Comparison of ENCODE assay signal across 31 cellular contexts in genomic region chr1:14737561-14738094, GRCh38.
DNase-seq lines count a peak whose midpoint lies in the region; ATAC-seq, FAIRE-seq and TF ChIP-seq lines count a peak whose summit lies in the region.
"Had no signal": no experiment of that assay in that cellular context is flagged by ENCODE, and none has a peak within 500 bp of the region (broad histone marks: within the 10 kb centered on the region; RNA-seq: fewer than 3 reads in every experiment).

No MANE protein-coding gene starts in this region.

- H2BK5ac ChIP-seq in H1 (ENCODE audit: low read depth, low read length), result no peak overlapping the region

- H3K4me3 Mint-ChIP-seq in type B pancreatic cell, result no peak overlapping the region
- H3K4me3 Mint-ChIP-seq: activated CD8-positive, alpha-beta memory T cell treated with anti-CD3 and anti-CD28 coated beads, Interleukin-2, amount 10 ng/mL, durations not matched to agents 7 days and 5 days; activated naive CD4-positive, alpha-beta T cell treated with anti-CD3 and anti-CD28 coated beads, Interleukin-2, amount 10 ng/mL, durations not matched to agents 7 days and 5 days; CD4-positive, alpha-beta memory T cell; H9; natural killer cell; stimulated activated naive CD8-positive, alpha-beta T cell treated with anti-CD3 and anti-CD28 coated beads, Interleukin-15, Interleukin-2, amounts not matched to agents 100 ng/mL and 50 ng/mL, for 24 hours had no signal

- ATAC-seq in Right ventricle myocardium inferior, result no peak
- ATAC-seq: activated CD8-positive, alpha-beta memory T cell treated with anti-CD3 and anti-CD28 coated beads, Interleukin-2, amount 10 ng/mL, durations not matched to agents 7 days and 5 days; natural killer cell had no signal

- TF ChIP-seq POLR2A in H1 (IDR thresholded peaks at IDR 0.05; ENCODE audit: control extremely low read depth in 1 of 2, low read depth in 2 of 2, low read length in 2 of 2), result no peak

- H3K23ac ChIP-seq in H1 (ENCODE audit: insufficient read length), result no peak overlapping the region

- H2BK15ac ChIP-seq in H1 (ENCODE audit: low read length), result 0 out of 2 replicates have a peak overlapping the region, but pooled peaks have one; percentile 61

- H3K23me2 ChIP-seq in H1 (ENCODE audit: low read depth, low read length), result peaks cover 1% of the 10 kb centered on the region; the same call in 1 of the 2 replicates

- peak overlapping the region in 8 of 11 experiments; percentile 50 to 82 (median 72); a peak in 16 of 22 replicates for H3K4me2 ChIP-seq in BLaER1 treated with 17β-estradiol and CSF1 and Interleukin-3, amounts not matched to agents 10 nM and 100 nM
- no peak overlapping the region for H3K4me2 ChIP-seq in H1 (ENCODE audit: insufficient read depth in 1 of 2, low read depth in 2 of 2, low read length in 2 of 2)

- H2AFZ ChIP-seq in H1 (ENCODE audit: low read length), result no peak overlapping the region

- DNase-seq in DMS 273 (lab: John Stamatoyannopoulos, UW; ENCODE audit: unreplicated experiment) (peak; percentile 17), DMS 273 treated with DMSO at 0.1 percent for 48 hours (lab: John Stamatoyannopoulos, UW) (no peak), NCI-H69 (lab: John Stamatoyannopoulos, UW) (peak; percentile 63), H1 (ENCODE audit: low read depth in 1 of 2, low spot score in 2 of 2) (no peak), type B pancreatic cell (ENCODE audit: extremely low spot score, unreplicated experiment) (no peak), Right ventricle myocardium inferior (ENCODE audit: missing footprints) (no peak)
- DNase-seq in activated naive CD4-positive, alpha-beta T cell (lab: John Stamatoyannopoulos, UW), result no peak
- DNase-seq: activated CD4-positive, CD25-positive, alpha-beta regulatory T cell; activated CD8-positive, alpha-beta memory T cell treated with anti-CD3 and anti-CD28 coated beads, Interleukin-2, amount 10 ng/mL, durations not matched to agents 7 days and 5 days; activated naive CD4-positive, alpha-beta T cell treated with anti-CD3 and anti-CD28 coated beads, Interleukin-2, amount 10 ng/mL, durations not matched to agents 7 days and 5 days; activated T-cell treated with anti-CD3 and anti-CD28 coated beads, Interleukin-2, amount 50 U/mL, for 48 hours; amniotic stem cell; CD4-positive, alpha-beta memory T cell; effector CD4-positive, alpha-beta T cell; glutamatergic neuron; H9; IMR-90; kidney; midbrain; natural killer cell; NCI-H1694; NCI-H526 treated with DMSO at 0.1 percent for 48 hours; OCI-M1; Right ventricle myocardium superior; T-helper 9 cell had no signal

- H3K9me3 Mint-ChIP-seq in type B pancreatic cell, result no peaks in the 10 kb centered on the region
- H3K9me3 Mint-ChIP-seq: activated naive CD4-positive, alpha-beta T cell treated with anti-CD3 and anti-CD28 coated beads, Interleukin-2, amount 10 ng/mL, durations not matched to agents 7 days and 5 days; H9; natural killer cell; stimulated activated naive CD8-positive, alpha-beta T cell treated with anti-CD3 and anti-CD28 coated beads, Interleukin-15, Interleukin-2, amounts not matched to agents 100 ng/mL and 50 ng/mL, for 24 hours had no signal

- H3K27me3 Mint-ChIP-seq in type B pancreatic cell, result no peaks in the 10 kb centered on the region

- H3K14ac ChIP-seq in H1 (ENCODE audit: insufficient read length), result no peak overlapping the region

- no peak overlapping the region for H2BK20ac ChIP-seq in H1 (ENCODE audit: low read length)

- H3K9me3 ChIP-seq in BLaER1 treated with 17β-estradiol and CSF1 and Interleukin-3, amounts not matched to agents 10 nM and 100 nM (replicated peaks in 1 of 11), result no peaks in the 10 kb centered on the region
- H3K9me3 ChIP-seq in H1 (ENCODE audit: insufficient read depth in 2 of 2, low read depth in 1 of 2, low read length in 1 of 2), result no peaks in the 10 kb centered on the region

- 85% methylated on average over 6 of the region's 6 CpGs; no CpG with 5 or more reads in 1 of the 2 experiments for WGBS in H1 (ENCODE audit: extremely low coverage in 1 of 2, insufficient coverage in 1 of 2, insufficient read length in 1 of 2, insufficient replicate concordance in 2 of 2, low coverage in 1 of 2, low lambda C conversion rate in 2 of 2, missing lambda C conversion rate in 1 of 2), 2 experiments

- H4K91ac ChIP-seq in H1 (replicated peaks; ENCODE audit: insufficient read length, low read length), result no peak overlapping the region

- H3K9ac ChIP-seq in BLaER1 treated with 17β-estradiol and CSF1 and Interleukin-3, amounts not matched to agents 10 nM and 100 nM, result no peak overlapping the region
- no peak overlapping the region for H3K9ac ChIP-seq in H1 (replicated peaks in 1 of 4; ENCODE audit: extremely low read depth in 1 of 4, low read depth in 3 of 4, low read length in 3 of 4)

- no peaks in the 10 kb centered on the region for H3K36me3 Mint-ChIP-seq in type B pancreatic cell
- H3K36me3 Mint-ChIP-seq: activated CD8-positive, alpha-beta memory T cell treated with anti-CD3 and anti-CD28 coated beads, Interleukin-2, amount 10 ng/mL, durations not matched to agents 7 days and 5 days; activated naive CD4-positive, alpha-beta T cell treated with anti-CD3 and anti-CD28 coated beads, Interleukin-2, amount 10 ng/mL, durations not matched to agents 7 days and 5 days; CD4-positive, alpha-beta memory T cell; natural killer cell had no signal

- H3K4me1 Mint-ChIP-seq in type B pancreatic cell (ENCODE audit: unreplicated experiment), result peaks cover 62% of the 10 kb centered on the region
- H3K4me1 Mint-ChIP-seq: activated CD8-positive, alpha-beta memory T cell treated with anti-CD3 and anti-CD28 coated beads, Interleukin-2, amount 10 ng/mL, durations not matched to agents 7 days and 5 days; activated naive CD4-positive, alpha-beta T cell treated with anti-CD3 and anti-CD28 coated beads, Interleukin-2, amount 10 ng/mL, durations not matched to agents 7 days and 5 days; CD4-positive, alpha-beta memory T cell; natural killer cell had no signal

- intact Hi-C loops in Right ventricle myocardium inferior (cut with DNase I), result no loop called here

- no peaks in the 10 kb centered on the region for H3K79me2 ChIP-seq in H1 (ENCODE audit: control insufficient read depth in 1 of 2, insufficient read depth in 2 of 2, low read length in 2 of 2)

- peak overlapping the region; percentile 18 for H2BK120ac ChIP-seq in H1 (replicated peaks; ENCODE audit: low read depth, low read length)

- no peak overlapping the region for H3K18ac ChIP-seq in H1 (ENCODE audit: extremely low read depth, low read length)

- H3K79me1 ChIP-seq in H1 (ENCODE audit: low read depth, low read length), result no peaks in the 10 kb centered on the region; the same call in 1 of the 2 replicates

- H3K4ac ChIP-seq in H1 (replicated peaks; ENCODE audit: insufficient read length, low read depth, low read length), result no peak overlapping the region

- H2AK5ac ChIP-seq in H1 (ENCODE audit: low read depth, low read length), result peak overlapping the region; percentile 48; the same call in 1 of the 2 replicates

- H3K27me3 ChIP-seq in BLaER1 treated with 17β-estradiol and CSF1 and Interleukin-3, amounts not matched to agents 10 nM and 100 nM, result peaks cover 0 to 42% (median 0%) of the 10 kb centered on the region in 11 experiments; a peak in 5 of 22 replicates
- H3K27me3 ChIP-seq in H1 (replicated peaks in 1 of 4; ENCODE audit: control insufficient read depth in 3 of 4, extremely low read depth in 1 of 4, insufficient read depth in 3 of 4, low read length in 3 of 4), result peaks cover 0 to 19% (median 14%) of the 10 kb centered on the region in 4 experiments; a peak in 6 of 7 replicates

- no peaks in the 10 kb centered on the region for H4K20me1 ChIP-seq in BLaER1 treated with 17β-estradiol and CSF1 and Interleukin-3, amounts not matched to agents 10 nM and 100 nM
- H4K20me1 ChIP-seq in H1 (replicated peaks in 1 of 2; ENCODE audit: control insufficient read depth in 1 of 2, insufficient read depth in 2 of 2, low read length in 2 of 2), result peaks cover 0 to 3% of the 10 kb centered on the region in 2 experiments

- no peak for TF ChIP-seq RAD21 in H1 (IDR thresholded peaks at IDR 0.05 in 1 of 2, conservative IDR thresholded peaks at IDR 0.05 in 1 of 2; ENCODE audit: low read depth in 2 of 2, low read length in 2 of 2)

- no peak overlapping the region for H3K27ac Mint-ChIP-seq in type B pancreatic cell
- H3K27ac Mint-ChIP-seq: activated CD8-positive, alpha-beta memory T cell treated with anti-CD3 and anti-CD28 coated beads, Interleukin-2, amount 10 ng/mL, durations not matched to agents 7 days and 5 days; activated naive CD4-positive, alpha-beta T cell treated with anti-CD3 and anti-CD28 coated beads, Interleukin-2, amount 10 ng/mL, durations not matched to agents 7 days and 5 days; H9; natural killer cell; stimulated activated naive CD8-positive, alpha-beta T cell treated with anti-CD3 and anti-CD28 coated beads, Interleukin-15, Interleukin-2, amounts not matched to agents 100 ng/mL and 50 ng/mL, for 24 hours had no signal

- H4K5ac ChIP-seq in H1 (ENCODE audit: insufficient read length, low read depth, low read length), result no peak overlapping the region

- no peaks in the 10 kb centered on the region for H3K36me3 ChIP-seq in BLaER1 treated with 17β-estradiol and CSF1 and Interleukin-3, amounts not matched to agents 10 nM and 100 nM
- no peaks in the 10 kb centered on the region for H3K36me3 ChIP-seq in H1 (ENCODE audit: control insufficient read depth in 2 of 4, insufficient read depth in 4 of 4, low read length in 3 of 4)

- CTCF ChIA-PET in H1 (lab: Charles Lee; ENCODE audit: partially characterized antibody), result interaction anchor here (1.0 to 2.2 kb wide), 6 partner anchors 31 to 309 kb away, joined by 3 to 11 read pairs (median 4); no protein-coding TSS in a partner anchor

- no peak for FAIRE-seq in H1 (lab: Jason Lieb, UNC)
- FAIRE-seq: colon, G401.6, kidney had no signal

- H3K56ac ChIP-seq in H1 (replicated peaks; ENCODE audit: insufficient read length, low read depth, low read length), result no peak overlapping the region

- POLR2A ChIA-PET in H1 (lab: Charles Lee; ENCODE audit: partially characterized antibody), result no interaction called here

- no peak overlapping the region for H3K27ac ChIP-seq in BLaER1 treated with 17β-estradiol and CSF1 and Interleukin-3, amounts not matched to agents 10 nM and 100 nM
- no peak overlapping the region for H3K27ac ChIP-seq in H1 (ENCODE audit: low read depth, low read length)
- H3K27ac ChIP-seq: 22Rv1, epithelial cell of prostate had no signal

- H2BK12ac ChIP-seq in H1 (ENCODE audit: low read depth, low read length), result peak overlapping the region; percentile 54; the same call in 1 of the 2 replicates

- H4K8ac ChIP-seq in H1 (ENCODE audit: extremely low read depth, insufficient read depth, low read length), result no peak overlapping the region

- TF ChIP-seq EP300 in H1 (IDR thresholded peaks at IDR 0.05; ENCODE audit: borderline replicate concordance in 1 of 2, low read depth in 2 of 2, low read length in 2 of 2), result no peak

- TF ChIP-seq CTCF in H1 (IDR thresholded peaks at IDR 0.05; ENCODE audit: control extremely low read depth in 1 of 3, insufficient read depth in 1 of 3, low read depth in 1 of 3, low read length in 3 of 3) (no peak), type B pancreatic cell (conservative IDR thresholded peaks at IDR 0.05) (no peak)

- peaks cover 36 to 97% (median 86%) of the 10 kb centered on the region in 10 experiments for H3K4me1 ChIP-seq in BLaER1 treated with 17β-estradiol and CSF1 and Interleukin-3, amounts not matched to agents 10 nM and 100 nM
- H3K4me1 ChIP-seq in H1 (replicated peaks in 1 of 4; ENCODE audit: control insufficient read depth in 3 of 4, insufficient read depth in 4 of 4, low read length in 3 of 4), result peaks cover 24 to 37% (median 29%) of the 10 kb centered on the region in 4 experiments

- H3K4me3 ChIP-seq in BLaER1 treated with 17β-estradiol and CSF1 and Interleukin-3, amounts not matched to agents 10 nM and 100 nM, result no peak overlapping the region
- H3K4me3 ChIP-seq in H1 (ENCODE audit: extremely low read depth in 1 of 4, insufficient read depth in 2 of 4, low read depth in 3 of 4, low read length in 4 of 4), result no peak overlapping the region

Comparison
In these comparisons a context has a peak if more than half of its experiments do, and no peak if none do; other contexts are left out.
1. DNase-seq: peak in DMS 273 (single experiment) and NCI-H69 (single experiment); none in DMS 273 treated with DMSO at 0.1 percent for 48 hours (single experiment), H1 (0 of 2), activated naive CD4-positive, alpha-beta T cell (0 of 4), type B pancreatic cell (single experiment) and Right ventricle myocardium inferior (single experiment).
2. H3K4me2 ChIP-seq: peak in BLaER1 treated with 17β-estradiol and CSF1 and Interleukin-3, amounts not matched to agents 10 nM and 100 nM (8 of 11); none in H1 (0 of 2).